Comparison of ENCODE assay signal across 20 cellular contexts in the genomic region with DNA sequence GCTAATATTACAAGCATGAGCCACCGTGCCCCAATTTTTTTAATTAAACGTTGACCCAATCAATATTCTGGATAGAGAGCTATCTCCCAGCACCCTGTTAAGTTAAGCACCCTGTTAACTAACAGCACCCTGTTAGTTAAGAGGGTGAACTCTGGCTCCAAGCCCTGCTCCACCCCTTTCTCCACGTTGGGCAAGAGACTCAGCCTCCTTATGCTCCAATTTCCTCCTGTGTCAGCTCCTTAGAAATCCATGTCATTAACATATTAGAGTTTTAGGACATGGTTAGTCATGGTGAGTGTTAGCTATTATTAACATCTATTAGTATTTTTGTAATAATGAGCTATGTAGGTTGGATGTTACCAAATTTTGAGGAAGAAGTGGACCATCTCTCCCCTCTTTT.
DNase-seq lines count a peak whose midpoint lies in the region; ATAC-seq and TF ChIP-seq lines count a peak whose summit lies in the region.
"Had no signal": no experiment of that assay in that cellular context is flagged by ENCODE, and none has a peak within 500 bp of the region (broad histone marks: within the 10 kb centered on the region; RNA-seq: fewer than 3 reads in every experiment).

No MANE protein-coding gene starts in this region.

- H3K27ac Mint-ChIP-seq in activated naive CD4-positive, alpha-beta T cell treated with anti-CD3 and anti-CD28 coated beads, Interleukin-2, amount 50 U/mL, for 24 hours, result peak overlapping the region; percentile 23
- H3K27ac Mint-ChIP-seq in activated naive CD4-positive, alpha-beta T cell treated with anti-CD3 and anti-CD28 coated beads for 36 hours, result no peak overlapping the region
- H3K27ac Mint-ChIP-seq in nephron progenitor cell, result peak overlapping the region; percentile 57
- H3K27ac Mint-ChIP-seq in mesothelial cell of epicardium, result no peak overlapping the region
- H3K27ac Mint-ChIP-seq: CD4-positive, alpha-beta T cell; CD8-positive, alpha-beta memory T cell; HFFc6 had no signal

- TF ChIP-seq CTCF in nephron progenitor cell (IDR thresholded peaks at IDR 0.05) (no peak), upper lobe of right lung (IDR thresholded peaks at IDR 0.05) (no peak), mesothelial cell of epicardium (IDR thresholded peaks at IDR 0.05; ENCODE audit: unreplicated experiment) (no peak)

- intact Hi-C loops in activated naive CD4-positive, alpha-beta T cell treated with anti-CD3 and anti-CD28 coated beads for 36 hours (cut with micrococcal nuclease), result no loop called here
- intact Hi-C loops in upper lobe of right lung (cut with DNase I), result no loop called here

- H3K4me1 Mint-ChIP-seq in activated naive CD4-positive, alpha-beta T cell treated with anti-CD3 and anti-CD28 coated beads, Interleukin-2, amount 50 U/mL, for 24 hours, result no peaks in the 10 kb centered on the region
- H3K4me1 Mint-ChIP-seq in activated naive CD4-positive, alpha-beta T cell treated with anti-CD3 and anti-CD28 coated beads for 36 hours (ENCODE audit: low read depth), result no peaks in the 10 kb centered on the region
- peaks cover 25% of the 10 kb centered on the region for H3K4me1 Mint-ChIP-seq in nephron progenitor cell
- peaks cover 25% of the 10 kb centered on the region for H3K4me1 Mint-ChIP-seq in mesothelial cell of epicardium
- H3K4me1 Mint-ChIP-seq: CD14-positive monocyte; CD8-positive, alpha-beta memory T cell had no signal

- DNase-seq in activated naive CD4-positive, alpha-beta T cell treated with anti-CD3 and anti-CD28 coated beads for 36 hours, result no peak
- no peak for DNase-seq in nephron progenitor cell
- DNase-seq in upper lobe of right lung, result no peak
- no peak for DNase-seq in mesothelial cell of epicardium (ENCODE audit: low spot score in 2 of 2, unreplicated experiment in 2 of 2)
- DNase-seq: BE2C; CD4-positive, alpha-beta T cell; CD8-positive, alpha-beta memory T cell; DMS 273 treated with DMSO at 0.1 percent for 48 hours; DMS79; EL; GDM1; GM23248; HFFc6 had no signal

- H3K9me3 ChIP-seq in upper lobe of right lung, result no peaks in the 10 kb centered on the region
- H3K9me3 ChIP-seq: BE2C, HAP-1 had no signal

- H3K27me3 ChIP-seq in upper lobe of right lung, result no peaks in the 10 kb centered on the region
- H3K27me3 ChIP-seq: BE2C; BLaER1 treated with 17β-estradiol and CSF1 and Interleukin-3, amounts not matched to agents 10 nM and 100 nM had no signal

- H3K27me3 Mint-ChIP-seq in activated naive CD4-positive, alpha-beta T cell treated with anti-CD3 and anti-CD28 coated beads, Interleukin-2, amount 50 U/mL, for 24 hours, result no peaks in the 10 kb centered on the region
- no peaks in the 10 kb centered on the region for H3K27me3 Mint-ChIP-seq in activated naive CD4-positive, alpha-beta T cell treated with anti-CD3 and anti-CD28 coated beads for 36 hours (ENCODE audit: low read depth)
- H3K27me3 Mint-ChIP-seq in nephron progenitor cell (ENCODE audit: low read depth, poor library complexity) (peaks cover 3% of the 10 kb centered on the region), mesothelial cell of epicardium (ENCODE audit: low read depth) (no peaks in the 10 kb centered on the region)
- H3K27me3 Mint-ChIP-seq: CD4-positive, alpha-beta T cell had no signal

- no peaks in the 10 kb centered on the region for H3K4me1 ChIP-seq in upper lobe of right lung

- no peaks in the 10 kb centered on the region for H3K36me3 ChIP-seq in upper lobe of right lung
- H3K36me3 ChIP-seq: BE2C, HAP-1 had no signal

- H3K9me3 Mint-ChIP-seq in activated naive CD4-positive, alpha-beta T cell treated with anti-CD3 and anti-CD28 coated beads, Interleukin-2, amount 50 U/mL, for 24 hours, result no peaks in the 10 kb centered on the region
- H3K9me3 Mint-ChIP-seq in activated naive CD4-positive, alpha-beta T cell treated with anti-CD3 and anti-CD28 coated beads for 36 hours, result no peaks in the 10 kb centered on the region
- H3K9me3 Mint-ChIP-seq in nephron progenitor cell (peaks cover 8% of the 10 kb centered on the region), mesothelial cell of epicardium (peaks cover 8% of the 10 kb centered on the region)
- H3K9me3 Mint-ChIP-seq: CD4-positive, alpha-beta T cell; HFFc6 had no signal

- H3K36me3 Mint-ChIP-seq in activated naive CD4-positive, alpha-beta T cell treated with anti-CD3 and anti-CD28 coated beads, Interleukin-2, amount 50 U/mL, for 24 hours, result peaks cover 3% of the 10 kb centered on the region
- H3K36me3 Mint-ChIP-seq in activated naive CD4-positive, alpha-beta T cell treated with anti-CD3 and anti-CD28 coated beads for 36 hours (ENCODE audit: low read depth), result peaks cover 1% of the 10 kb centered on the region
- H3K36me3 Mint-ChIP-seq in nephron progenitor cell (ENCODE audit: low read depth) (no peaks in the 10 kb centered on the region), mesothelial cell of epicardium (peaks cover 3% of the 10 kb centered on the region)
- H3K36me3 Mint-ChIP-seq: CD8-positive, alpha-beta memory T cell had no signal

- no peak overlapping the region for H3K4me3 ChIP-seq in upper lobe of right lung
- H3K4me3 ChIP-seq: BLaER1 treated with 17β-estradiol and CSF1 and Interleukin-3, amounts not matched to agents 10 nM and 100 nM; GM12878; GM23248; HAP-1 had no signal

- peak; percentile 67 for ATAC-seq in upper lobe of right lung
- ATAC-seq in HG02973 (IDR thresholded peaks at IDR 0.05; ENCODE audit: unreplicated experiment), result no peak
- ATAC-seq: GM12878 had no signal

- H3K27ac ChIP-seq in upper lobe of right lung, result no peak overlapping the region
- H3K27ac ChIP-seq: 22Rv1; BLaER1 treated with 17β-estradiol and CSF1 and Interleukin-3, amounts not matched to agents 10 nM and 100 nM; GM23248 had no signal

- CTCF ChIA-PET in activated naive CD4-positive, alpha-beta T cell treated with anti-CD3 and anti-CD28 coated beads for 36 hours (lab: Charles Lee), result no interaction called here

- H3K4me3 Mint-ChIP-seq in activated naive CD4-positive, alpha-beta T cell treated with anti-CD3 and anti-CD28 coated beads, Interleukin-2, amount 50 U/mL, for 24 hours, result no peak overlapping the region
- no peak overlapping the region for H3K4me3 Mint-ChIP-seq in activated naive CD4-positive, alpha-beta T cell treated with anti-CD3 and anti-CD28 coated beads for 36 hours
- H3K4me3 Mint-ChIP-seq in nephron progenitor cell (no peak overlapping the region), mesothelial cell of epicardium (no peak overlapping the region)
- H3K4me3 Mint-ChIP-seq: CD14-positive monocyte; CD4-positive, alpha-beta T cell; CD8-positive, alpha-beta memory T cell; HFFc6 had no signal

Comparison
In these comparisons a context has a peak if more than half of its experiments do, and no peak if none do; other contexts are left out.
1. H3K27ac Mint-ChIP-seq: peak in activated naive CD4-positive, alpha-beta T cell treated with anti-CD3 and anti-CD28 coated beads, Interleukin-2, amount 50 U/mL, for 24 hours (single experiment) and nephron progenitor cell (single experiment); none in activated naive CD4-positive, alpha-beta T cell treated with anti-CD3 and anti-CD28 coated beads for 36 hours (single experiment) and mesothelial cell of epicardium (single experiment).